8 cellular contexts compared by ENCODE assay signal in genomic region chr1:37931493-37932158, GRCh38. TPM values are rescaled to one million over a fixed set of nuclear protein-coding genes. Genes with fewer than 3 reads are reported as not detected.
DNase-seq lines count a peak whose midpoint lies in the region; ATAC-seq and TF ChIP-seq lines count a peak whose summit lies in the region.

No MANE protein-coding gene starts in this region.

- WGBS in ovary, 3 donors = 0 to 1% (median 1%) methylated on average over 54 to 58 of the region's 58 CpGs
- WGBS in thyroid gland, 2 donors = 0% methylated on average over 18 to 46 of the region's 58 CpGs

- DNase-seq in GM12865 (ENCODE audit: low read depth) (peak; percentile 96), NCI-H1105 treated with DMSO at 0.1 percent for 48 hours (lab: John Stamatoyannopoulos, UW) (peak; percentile 98), SKM-1 (lab: John Stamatoyannopoulos, UW; ENCODE audit: unreplicated experiment) (peak; percentile 96), Right ventricle myocardium inferior (ENCODE audit: missing footprints) (peak; percentile 97), ovary (peak; percentile 91 to 96 (median 94)), thyroid gland (peak; percentile 98 to 99)

- H3K36me3 ChIP-seq in ovary (no peaks in the 10 kb centered on the region), thyroid gland (peaks cover 0 to 6% of the 10 kb centered on the region in 2 donors)

- TF ChIP-seq EP300 in ovary (IDR thresholded peaks at IDR 0.05) = no peak

- H3K27me3 Mint-ChIP-seq in activated naive CD8-positive, alpha-beta T cell = no peaks in the 10 kb centered on the region

- H3K4me1 ChIP-seq in ovary (ENCODE audit: insufficient read depth) = peaks cover 1% of the 10 kb centered on the region
- H3K4me1 ChIP-seq in thyroid gland = peaks cover 13 to 14% of the 10 kb centered on the region in 2 donors

- peaks cover 39% of the 10 kb centered on the region for H3K4me1 Mint-ChIP-seq in activated naive CD8-positive, alpha-beta T cell (ENCODE audit: low read depth)

- no peaks in the 10 kb centered on the region for H3K9me3 Mint-ChIP-seq in activated naive CD8-positive, alpha-beta T cell (ENCODE audit: low read depth)

- H3K4me3 ChIP-seq in GM12865 (ENCODE audit: low read depth, low read length) = peak overlapping the region; percentile 69
- peak overlapping the region; percentile 50 for H3K4me3 ChIP-seq in ovary
- peak overlapping the region; percentile 47 to 74 (median 66) for H3K4me3 ChIP-seq in thyroid gland (replicated peaks in 1 of 3)

- H3K27ac ChIP-seq in ovary = no peak overlapping the region
- H3K27ac ChIP-seq in thyroid gland = peak overlapping the region in 2 of 3 donors; percentile 31 to 57

- TF ChIP-seq CTCF in GM12865 (IDR thresholded peaks at IDR 0.05; ENCODE audit: insufficient read depth, low read depth, low read length, missing control alignments) = no peak
- TF ChIP-seq CTCF in ovary (IDR thresholded peaks at IDR 0.05) = no peak
- no peak for TF ChIP-seq CTCF in thyroid gland (IDR thresholded peaks at IDR 0.05)

- H3K27ac Mint-ChIP-seq in activated naive CD8-positive, alpha-beta T cell = peak overlapping the region; percentile 85

- ATAC-seq in HG02678 (IDR thresholded peaks at IDR 0.05; ENCODE audit: unreplicated experiment) (peak; percentile 95), Right ventricle myocardium inferior (peak; percentile 97)

- peaks cover 4% of the 10 kb centered on the region for H3K36me3 Mint-ChIP-seq in activated naive CD8-positive, alpha-beta T cell

- intact Hi-C loops in Right ventricle myocardium inferior (cut with DNase I) = loop anchor here (1.0 to 5.0 kb wide), 2 partner anchors 15 to 239 kb away; partner anchors contain the start of gene CDCA8
- intact Hi-C loops in ovary (cut with DNase I) = no loop called here
- intact Hi-C loops in thyroid gland (cut with DNase I) = loop anchor here (10.0 kb wide), 1 partner anchor 73 kb away; the partner anchor contains the start of gene FHL3

- peak overlapping the region; percentile 93 for H3K4me3 Mint-ChIP-seq in activated naive CD8-positive, alpha-beta T cell

- H3K9me3 ChIP-seq in ovary (no peaks in the 10 kb centered on the region), thyroid gland (no peaks in the 10 kb centered on the region)

- TF ChIP-seq POLR2A in ovary (IDR thresholded peaks at IDR 0.05) (no peak), thyroid gland (IDR thresholded peaks at IDR 0.05) (peak in 1 of 2 donors; percentile 54)

- H3K27me3 ChIP-seq in ovary (no peaks in the 10 kb centered on the region), thyroid gland (no peaks in the 10 kb centered on the region)

RNA-seq across cellular contexts. Expression of gene INPP5B, which starts 15.2 kb away (rescaled TPM):
- total RNA-seq in Right ventricle myocardium inferior = 11.2 TPM
- 10 to 100 TPM; 23.2 to 68.5 (median 33.7) TPM for total RNA-seq in ovary
- polyA plus RNA-seq in ovary = 10 to 100 TPM; 23.2 to 30.3 TPM
- 10 to 100 TPM; 24.7 to 42.5 (median 30.8) TPM for total RNA-seq in thyroid gland

RNA-seq across cellular contexts. Expression of gene SF3A3, which starts 58.2 kb away (rescaled TPM):
- total RNA-seq in Right ventricle myocardium inferior (26.9 TPM), ovary (10 to 100 TPM; 29.0 to 62.5 (median 44.3) TPM), thyroid gland (10 to 100 TPM; 42.1 to 77.0 (median 46.6) TPM)
- polyA plus RNA-seq in ovary = 100 to 1,000 TPM in 1 of 2 donors, 10 to 100 TPM in 1; 27.4 to 110 TPM

Comparison
In these comparisons a context has a peak if more than half of its experiments do, and no peak if none do; other contexts are left out.
1. H3K27ac ChIP-seq: peak in thyroid gland (2 of 3); none in ovary (0 of 2).
2. intact Hi-C loops: an anchor here in Right ventricle myocardium inferior (1.0 to 5.0 kb wide) and thyroid gland (10.0 kb wide); none called in ovary.
3. Peak in every context shown above with its lines, with median percentiles within 50 percentile points of each other: DNase-seq and H3K4me3 ChIP-seq.